In the genomic region with DNA sequence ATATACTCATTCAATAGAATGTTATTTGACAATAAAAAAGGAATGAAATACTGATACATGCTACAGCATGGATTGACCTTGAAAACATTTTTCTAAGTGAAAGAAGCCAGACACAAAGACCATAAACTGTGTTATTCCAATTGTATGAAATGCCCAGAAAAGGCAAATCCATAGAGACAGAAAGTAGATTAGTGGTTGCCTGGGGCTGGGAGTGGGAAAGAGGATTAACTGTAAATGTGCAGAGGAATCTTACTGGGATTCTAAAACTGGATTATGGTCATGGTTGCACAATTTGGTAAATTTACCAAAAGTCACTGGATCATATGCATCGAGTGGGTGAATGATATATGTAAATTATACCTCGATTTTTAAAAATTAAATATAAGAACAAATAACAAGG, we compare ENCODE assay signal across 31 cellular contexts.
"Had no signal": no experiment of that assay in that cellular context is flagged by ENCODE, and none has a peak within 500 bp of the region (broad histone marks: within the 10 kb centered on the region; RNA-seq: fewer than 3 reads in every experiment).

No MANE protein-coding gene starts in this region.

- H3K9me3 ChIP-seq: left lung, lower lobe of right lung, neutrophil, psoas muscle, right atrium auricular region, right lobe of liver, stomach, testis, thyroid gland, transverse colon, upper lobe of left lung, vagina had no signal

- H3K4me1 Mint-ChIP-seq: immature natural killer cell; naive B cell; natural killer cell; stimulated activated naive B cell treated with anti-CD40 and anti-IgM and Interleukin-4, amounts not matched to agents 10 μg/mL and 1 μg/mL and 100 μg/mL, for 72 hours had no signal

- H3K27me3 ChIP-seq: left lung, neural progenitor cell, neutrophil, right atrium auricular region, right lobe of liver, stomach, testis, thyroid gland, transverse colon, upper lobe of left lung, vagina had no signal

- H3K27ac ChIP-seq: left lung, lower lobe of right lung, neural progenitor cell, neutrophil, parathyroid adenoma, psoas muscle, right atrium auricular region, right lobe of liver, stomach, testis, thyroid gland, upper lobe of left lung, vagina had no signal

- H3K27me3 Mint-ChIP-seq: naive B cell; stimulated activated naive B cell treated with anti-CD40 and anti-IgM and Interleukin-4, amounts not matched to agents 10 μg/mL and 1 μg/mL and 100 μg/mL, for 72 hours had no signal

- H3K4me1 ChIP-seq: parathyroid adenoma, psoas muscle, testis had no signal

- H3K27ac Mint-ChIP-seq: immature natural killer cell; naive B cell; natural killer cell; nephron progenitor cell; stimulated activated naive B cell treated with anti-CD40 and anti-IgM and Interleukin-4, amounts not matched to agents 10 μg/mL and 1 μg/mL and 100 μg/mL, for 72 hours had no signal

- H3K4me3 Mint-ChIP-seq: immature natural killer cell; naive B cell; natural killer cell; nephron progenitor cell; neural progenitor cell; stimulated activated naive B cell treated with anti-CD40 and anti-IgM and Interleukin-4, amounts not matched to agents 10 μg/mL and 1 μg/mL and 100 μg/mL, for 72 hours had no signal

- ATAC-seq: left lung; lower lobe of right lung; natural killer cell; psoas muscle; right lobe of liver; stimulated activated naive B cell treated with anti-CD40 and anti-IgM and Interleukin-4, amounts not matched to agents 10 μg/mL and 1 μg/mL and 100 μg/mL, for 72 hours; stimulated activated naive CD8-positive, alpha-beta T cell treated with anti-CD3 and anti-CD28 coated beads, Interleukin-15, Interleukin-2, amounts not matched to agents 100 U/mL and 50 U/mL, for 24 hours had no signal

- H3K4me3 ChIP-seq: left lung, lower lobe of right lung, neural progenitor cell, psoas muscle, right atrium auricular region, right lobe of liver, stomach, testis, thyroid gland, transverse colon, upper lobe of left lung, vagina had no signal

- DNase-seq: hypothalamus; immature natural killer cell; kidney; left colon; left lung; lower lobe of right lung; mammary epithelial cell; mesenchymal stem cell; naive B cell; natural killer cell; nephron progenitor cell; occipital lobe; psoas muscle; right lobe of liver; stimulated activated CD4-positive, alpha-beta T cell treated with anti-CD3 and anti-CD28 coated beads, Interleukin-12 subunit alpha, Interleukin-12 subunit beta, amount 100 ng/mL, for 4 hours; stimulated activated CD4-positive, alpha-beta T cell treated with anti-CD3 and anti-CD28 coated beads, Interleukin-15, amount 100 ng/mL, for 24 hours; stimulated activated CD4-positive, alpha-beta T cell treated with anti-CD3 and anti-CD28 coated beads, Interleukin-2, amount 100 ng/mL, for 24 hours; stimulated activated CD4-positive, alpha-beta T cell treated with anti-CD3 and anti-CD28 coated beads, Interleukin-4, amount 100 ng/mL, for 1 hour; stimulated activated naive B cell treated with anti-CD40 and anti-IgM and Interleukin-4, amounts not matched to agents 10 μg/mL and 1 μg/mL and 100 μg/mL, for 72 hours; stimulated activated naive CD8-positive, alpha-beta T cell treated with anti-CD3 and anti-CD28 coated beads, Interleukin-15, Interleukin-2, amounts not matched to agents 100 U/mL and 50 U/mL, for 24 hours; stomach; testis; thyroid gland; transverse colon; upper lobe of left lung had no signal

- H3K9me3 Mint-ChIP-seq: immature natural killer cell; natural killer cell; nephron progenitor cell; neural progenitor cell; stimulated activated naive B cell treated with anti-CD40 and anti-IgM and Interleukin-4, amounts not matched to agents 10 μg/mL and 1 μg/mL and 100 μg/mL, for 72 hours had no signal

- H3K4me2 ChIP-seq: neural progenitor cell had no signal

- H3K36me3 ChIP-seq: left lung, lower lobe of right lung, neural progenitor cell, neutrophil, right atrium auricular region, right lobe of liver, stomach, thyroid gland, transverse colon, upper lobe of left lung, vagina had no signal

- FAIRE-seq: islet of Langerhans, kidney had no signal

- H3K36me3 Mint-ChIP-seq: immature natural killer cell; naive B cell; natural killer cell; stimulated activated naive B cell treated with anti-CD40 and anti-IgM and Interleukin-4, amounts not matched to agents 10 μg/mL and 1 μg/mL and 100 μg/mL, for 72 hours had no signal
